ENCODE assay signal across 2 cellular contexts in the genomic region with DNA sequence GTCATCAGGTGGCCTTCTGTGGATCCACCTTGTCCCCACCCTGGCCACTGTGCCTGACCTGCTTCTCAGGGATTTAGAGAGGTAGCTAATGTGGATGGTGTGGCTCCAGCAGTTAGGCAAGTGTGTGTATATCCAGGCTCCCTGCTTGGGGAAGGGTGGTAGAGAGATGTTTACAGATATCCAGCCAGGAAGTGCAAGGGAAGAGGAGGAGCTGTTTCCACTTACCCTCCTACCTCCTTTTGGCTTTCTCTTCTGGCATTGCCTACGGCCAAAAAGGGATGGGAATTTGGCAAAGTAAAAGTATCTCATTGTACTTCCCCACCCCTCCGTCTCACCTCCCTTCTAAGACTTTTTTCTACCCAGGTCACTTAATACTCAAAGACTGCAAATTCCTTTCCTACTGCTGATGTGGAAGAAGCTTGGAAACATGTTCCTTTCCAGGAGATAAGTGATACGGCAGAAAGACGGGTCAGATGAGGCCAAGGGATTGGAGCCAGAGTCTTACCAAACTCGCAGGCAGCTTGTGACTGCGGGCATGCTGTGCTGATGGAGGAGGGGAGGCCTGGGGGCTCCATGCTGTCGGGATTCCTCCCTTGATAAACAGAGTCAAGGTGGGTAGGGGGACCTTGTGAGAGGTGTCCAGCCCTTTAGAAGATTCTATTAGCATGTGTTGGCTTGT.
TF ChIP-seq lines count a peak whose summit lies in the region.

No MANE protein-coding gene starts in this region.

TF ChIP-seq in IMR-90, 13 proteins besides CTCF, POLR2A, EP300 and RAD21:
- TF ChIP-seq, protein P1, sequence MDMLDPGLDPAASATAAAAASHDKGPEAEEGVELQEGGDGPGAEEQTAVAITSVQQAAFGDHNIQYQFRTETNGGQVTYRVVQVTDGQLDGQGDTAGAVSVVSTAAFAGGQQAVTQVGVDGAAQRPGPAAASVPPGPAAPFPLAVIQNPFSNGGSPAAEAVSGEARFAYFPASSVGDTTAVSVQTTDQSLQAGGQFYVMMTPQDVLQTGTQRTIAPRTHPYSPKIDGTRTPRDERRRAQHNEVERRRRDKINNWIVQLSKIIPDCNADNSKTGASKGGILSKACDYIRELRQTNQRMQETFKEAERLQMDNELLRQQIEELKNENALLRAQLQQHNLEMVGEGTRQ (IDR thresholded peaks at IDR 0.05; ENCODE audit: low read depth, low read length), result no peak

TF ChIP-seq in GM12891, 5 proteins besides CTCF, POLR2A, EP300 and RAD21 (continued from another document):
- TF ChIP-seq POLR2AphosphoS5 (IDR thresholded peaks at IDR 0.05; ENCODE audit: low read depth, low read length) (no peak), TAF1 (IDR thresholded peaks at IDR 0.05; ENCODE audit: low read depth, low read length) (no peak), POU2F2 (IDR thresholded peaks at IDR 0.05; ENCODE audit: low read depth, low read length) (no peak)
